ENCODE assay signal across 8 cellular contexts in genomic region chr3:194396897-194397756, GRCh38. TPM values are rescaled to one million over a fixed set of nuclear protein-coding genes. Genes with fewer than 3 reads are reported as not detected.
DNase-seq lines count a peak whose midpoint lies in the region; ATAC-seq and TF ChIP-seq lines count a peak whose summit lies in the region.

No MANE protein-coding gene starts in this region.

- DNase-seq in RPMI8226 (peak; percentile 93), choroid plexus epithelial cell (ENCODE audit: low read depth) (peak; percentile 55), neuronal stem cell (ENCODE audit: low spot score) (no peak), DMS114 treated with DMSO at 0.1 percent for 48 hours (lab: John Stamatoyannopoulos, UW; ENCODE audit: unreplicated experiment) (no peak), NCI-H187 (lab: John Stamatoyannopoulos, UW) (no peak), cerebellar cortex (ENCODE audit: low spot score) (no peak)

- H2AFZ ChIP-seq in neuronal stem cell (ENCODE audit: low read length) = no peak overlapping the region

- H2BK120ac ChIP-seq in neuronal stem cell (ENCODE audit: low read depth, low read length) = no peak overlapping the region

- H3K4me3 ChIP-seq in choroid plexus epithelial cell (ENCODE audit: low read depth, low read length) (no peak overlapping the region), neuronal stem cell (ENCODE audit: low read length in 2 of 2) (peak overlapping the region in 1 of 2 donors; percentile 50)

- H3K27ac ChIP-seq in neuronal stem cell (replicated peaks; ENCODE audit: low read length) = no peak overlapping the region

- peak overlapping the region; percentile 94 for H2BK12ac ChIP-seq in neuronal stem cell (ENCODE audit: low read length)

- H3K4me2 ChIP-seq in neuronal stem cell (ENCODE audit: insufficient read depth, low read length, poor library complexity, severe bottlenecking) = peak overlapping the region; percentile 47

- peak overlapping the region; percentile 94 for H3K18ac ChIP-seq in neuronal stem cell (ENCODE audit: low read length)

- peak overlapping the region; percentile 85 for H3K14ac ChIP-seq in neuronal stem cell (ENCODE audit: low read length)

- ATAC-seq in GM21786 (IDR thresholded peaks at IDR 0.05; ENCODE audit: unreplicated experiment) = no peak

- no CpG with 5 or more reads among the region's 69 CpGs for WGBS in neuronal stem cell (ENCODE audit: extremely low coverage in 2 of 2, insufficient read length in 2 of 2, insufficient replicate concordance in 1 of 2), 2 donors

- H2BK5ac ChIP-seq in neuronal stem cell (ENCODE audit: low read length) = no peak overlapping the region

- H3K9ac ChIP-seq in ES-I3 (ENCODE audit: low read depth, low read length) (peak overlapping the region; percentile 20; the same call in 1 of the 2 replicates), neuronal stem cell (ENCODE audit: low read depth, low read length, poor library complexity) (peak overlapping the region; percentile 73)

- no peak overlapping the region for H4K8ac ChIP-seq in neuronal stem cell (ENCODE audit: low read depth, low read length)

- peaks cover 0 to 22% (median 2%) of the 10 kb centered on the region in 3 experiments for H3K27me3 ChIP-seq in neuronal stem cell (ENCODE audit: control insufficient read depth in 3 of 3, insufficient read depth in 3 of 3, low read depth in 1 of 3, low read length in 3 of 3)

- H3K4me1 ChIP-seq in ES-I3 (ENCODE audit: insufficient read depth, low read length) (peaks cover 7% of the 10 kb centered on the region; the same call in 1 of the 2 replicates), neuronal stem cell (ENCODE audit: control insufficient read depth in 2 of 2, insufficient read depth in 1 of 2, low read depth in 1 of 2, low read length in 2 of 2) (peaks cover 7 to 22% of the 10 kb centered on the region in 2 donors)

- H3K79me1 ChIP-seq in neuronal stem cell (ENCODE audit: low read depth, low read length) = no peaks in the 10 kb centered on the region

- no peak overlapping the region for H4K91ac ChIP-seq in neuronal stem cell (ENCODE audit: low read depth, low read length, poor library complexity)

- no peaks in the 10 kb centered on the region for H3K9me3 ChIP-seq in ES-I3 (ENCODE audit: control insufficient read depth, insufficient read depth, low read length)
- peaks cover 3 to 6% of the 10 kb centered on the region in 2 donors for H3K9me3 ChIP-seq in neuronal stem cell (replicated peaks in 1 of 2; ENCODE audit: control insufficient read depth in 2 of 2, insufficient read depth in 1 of 2, low read depth in 1 of 2, low read length in 2 of 2)

- no peaks in the 10 kb centered on the region for H3K36me3 ChIP-seq in ES-I3 (ENCODE audit: insufficient read depth, low read length)
- peaks cover 0 to under 1% of the 10 kb centered on the region in 2 donors for H3K36me3 ChIP-seq in neuronal stem cell (replicated peaks in 1 of 2; ENCODE audit: control insufficient read depth in 2 of 2, insufficient read depth in 2 of 2, low read length in 2 of 2)

- H3K4ac ChIP-seq in neuronal stem cell (ENCODE audit: low read length) = no peak overlapping the region

- H2AK5ac ChIP-seq in neuronal stem cell (ENCODE audit: low read depth, low read length) = peak overlapping the region; percentile 70

- peak overlapping the region; percentile 92 for H3K23ac ChIP-seq in neuronal stem cell (ENCODE audit: low read depth, low read length, poor library complexity)

- no peak for TF ChIP-seq CTCF in choroid plexus epithelial cell (conservative IDR thresholded peaks at IDR 0.05; ENCODE audit: low read depth, low read length)

- H2BK15ac ChIP-seq in neuronal stem cell (ENCODE audit: low read length) = peak overlapping the region; percentile 74

RNA-seq across cellular contexts. Expression of gene GP5, which starts 1.9 kb away (rescaled TPM):
- 0.03 TPM for polyA plus RNA-seq in neuronal stem cell (2013, experiment 1 of 2)
- 0.01 TPM for polyA plus RNA-seq in neuronal stem cell (2013, experiment 2 of 2)

RNA-seq across cellular contexts. Expression of gene LRRC15, which starts 27.6 kb away (rescaled TPM):
- 0.01 TPM for polyA plus RNA-seq in neuronal stem cell (2013, experiment 1 of 2)
- 0.01 TPM for polyA plus RNA-seq in neuronal stem cell (2013, experiment 2 of 2)

RNA-seq across cellular contexts. Expression of gene CPN2, which starts 46.0 kb away (rescaled TPM):
- polyA plus RNA-seq in neuronal stem cell (2013, experiment 1 of 2) = not detected
- polyA plus RNA-seq in neuronal stem cell (2013, experiment 2 of 2) = not detected

Comparison
In these comparisons a context has a peak if more than half of its experiments do, and no peak if none do; other contexts are left out.
1. DNase-seq: peak in RPMI8226 (single experiment) and choroid plexus epithelial cell (single experiment); none in neuronal stem cell (single experiment), DMS114 treated with DMSO at 0.1 percent for 48 hours (single experiment), NCI-H187 (0 of 2) and cerebellar cortex (single experiment).